In genomic region chr10:102641880-102642552, GRCh38 we compare ENCODE assay signal across 8 cellular contexts.
DNase-seq lines count a peak whose midpoint lies in the region; TF ChIP-seq lines count a peak whose summit lies in the region.

No MANE protein-coding gene starts in this region.

- no peaks in the 10 kb centered on the region for H3K27me3 Mint-ChIP-seq in activated naive CD4-positive, alpha-beta T cell treated with anti-CD3 and anti-CD28 coated beads, Interleukin-2, amount 50 U/mL, for 24 hours

- no peak for TF ChIP-seq CTCF in HFF-Myc (IDR thresholded peaks at IDR 0.05; ENCODE audit: low read depth, low read length, missing control alignments)

- no peaks in the 10 kb centered on the region for H3K9me3 ChIP-seq in SK-N-MC (ENCODE audit: low read depth, low read length)

- H3K9ac ChIP-seq in SK-N-MC (ENCODE audit: insufficient read length): no peak overlapping the region

- peak overlapping the region; percentile 96 for H3K27ac Mint-ChIP-seq in activated naive CD4-positive, alpha-beta T cell treated with anti-CD3 and anti-CD28 coated beads, Interleukin-2, amount 50 U/mL, for 24 hours

- H3K4me3 ChIP-seq in HFF-Myc (replicated peaks; ENCODE audit: low read depth, low read length): peak overlapping the region; percentile 95
- peak overlapping the region; percentile 83 for H3K4me3 ChIP-seq in SK-N-MC

- H3K9me3 Mint-ChIP-seq in activated naive CD4-positive, alpha-beta T cell treated with anti-CD3 and anti-CD28 coated beads, Interleukin-2, amount 50 U/mL, for 24 hours: no peaks in the 10 kb centered on the region

- H3K4me1 Mint-ChIP-seq in activated naive CD4-positive, alpha-beta T cell treated with anti-CD3 and anti-CD28 coated beads, Interleukin-2, amount 50 U/mL, for 24 hours: peaks cover 20% of the 10 kb centered on the region

- peak overlapping the region; percentile 90 for H3K4me3 Mint-ChIP-seq in activated naive CD4-positive, alpha-beta T cell treated with anti-CD3 and anti-CD28 coated beads, Interleukin-2, amount 50 U/mL, for 24 hours

- DNase-seq in GM03348 (ENCODE audit: low spot score) (peak; percentile 89), HFF-Myc (ENCODE audit: extremely low read depth, low read depth) (peak; percentile 90), NCI-H1048 (lab: John Stamatoyannopoulos, UW) (peak; percentile 91), SK-N-MC (ENCODE audit: low read depth, low spot score) (peak; percentile 64), globus pallidus (ENCODE audit: low spot score) (peak; percentile 99), non-pigmented ciliary epithelial cell (ENCODE audit: low read depth) (peak; percentile 87), superior temporal gyrus (ENCODE audit: extremely low spot score) (peak; percentile 98)

- H3K36me3 Mint-ChIP-seq in activated naive CD4-positive, alpha-beta T cell treated with anti-CD3 and anti-CD28 coated beads, Interleukin-2, amount 50 U/mL, for 24 hours: no peaks in the 10 kb centered on the region

- peak overlapping the region; percentile 10; the same call in 1 of the 2 replicates for H3K27ac ChIP-seq in SK-N-MC

- H3K36me3 ChIP-seq in SK-N-MC (ENCODE audit: insufficient read depth, low read length): no peaks in the 10 kb centered on the region

Comparison
In these comparisons a context has a peak if more than half of its experiments do, and no peak if none do; other contexts are left out.
1. Peak in every context shown above with its lines: DNase-seq, H3K4me3 ChIP-seq and H3K27ac ChIP-seq.